In the genomic region with DNA sequence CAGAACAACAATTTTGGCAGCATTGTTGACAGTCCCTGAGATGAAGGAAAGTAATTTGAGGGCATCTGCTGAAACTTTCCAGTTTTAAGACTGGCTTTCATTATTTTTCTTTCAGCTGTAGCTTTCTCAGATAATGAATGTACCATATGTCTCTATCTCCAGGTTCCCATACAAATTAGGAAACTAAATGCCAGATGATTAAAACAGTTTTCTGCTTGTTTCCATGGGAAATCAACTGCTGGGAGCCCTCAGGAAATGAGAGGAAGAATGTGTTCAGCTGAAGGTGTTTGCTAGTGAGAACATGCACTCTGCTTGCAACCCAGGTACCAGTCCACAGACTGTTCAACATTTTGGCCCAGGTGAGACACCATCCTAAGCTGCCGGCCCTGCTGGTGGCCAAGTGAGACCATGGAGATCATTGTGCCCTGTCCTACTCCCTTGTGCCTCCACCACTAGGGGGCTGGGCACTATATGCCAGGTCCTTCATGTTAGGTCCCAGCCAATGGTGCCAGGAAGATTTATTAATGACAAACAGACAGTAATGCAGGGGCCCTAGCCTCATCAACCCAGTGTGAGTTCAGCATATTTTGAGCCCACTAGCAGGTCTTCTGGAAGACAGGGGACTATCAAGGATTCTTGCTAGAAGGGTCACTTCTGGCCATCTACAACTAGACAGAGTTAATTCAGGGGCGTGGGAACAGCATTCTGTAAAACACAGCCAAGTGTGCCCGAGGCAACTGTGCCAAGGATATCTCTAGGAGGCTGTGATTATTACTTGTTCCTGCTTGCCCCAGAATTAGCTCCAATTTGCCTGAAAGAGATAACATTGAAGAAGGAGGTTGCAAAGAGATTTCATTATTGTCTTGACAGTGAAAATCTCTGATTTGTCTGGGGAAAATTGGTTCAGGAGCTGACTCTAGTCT, we compare ENCODE assay signal across 8 cellular contexts. TPM values are rescaled to one million over a fixed set of nuclear protein-coding genes. Genes with fewer than 3 reads are reported as not detected.
DNase-seq lines count a peak whose midpoint lies in the region; ATAC-seq and TF ChIP-seq lines count a peak whose summit lies in the region.

No MANE protein-coding gene starts in this region.

- peaks cover 43% of the 10 kb centered on the region for H3K36me3 Mint-ChIP-seq in activated naive CD8-positive, alpha-beta T cell treated with anti-CD3 and anti-CD28 coated beads, Interleukin-2, amount 50 U/mL, for 24 hours (ENCODE audit: low read depth)

- H3K79me2 ChIP-seq in HCT116 (ENCODE audit: insufficient read depth, low read length) = no peaks in the 10 kb centered on the region

- RAD21 ChIA-PET in HCT116 (lab: Charles Lee; ENCODE audit: low non-redundant PET in 1 of 2, low total read pairs in 2 of 2, uncharacterized antibody in 2 of 2, unreplicated experiment in 2 of 2) = no interaction called here

- H3K4me3 ChIP-seq in HCT116 (replicated peaks in 1 of 2; ENCODE audit: low read depth in 1 of 2, low read length in 2 of 2) (no peak overlapping the region), vagina (no peak overlapping the region)

- intact Hi-C loops in HCT116 (cut with micrococcal nuclease) (no loop called here), vagina (cut with DNase I) (no loop called here)

- H3K27me3 Mint-ChIP-seq in activated naive CD8-positive, alpha-beta T cell treated with anti-CD3 and anti-CD28 coated beads, Interleukin-2, amount 50 U/mL, for 24 hours = no peaks in the 10 kb centered on the region

- peaks cover 70% of the 10 kb centered on the region for H3K4me1 Mint-ChIP-seq in activated naive CD8-positive, alpha-beta T cell treated with anti-CD3 and anti-CD28 coated beads, Interleukin-2, amount 50 U/mL, for 24 hours

- peaks cover 16% of the 10 kb centered on the region for H3K9me3 Mint-ChIP-seq in activated naive CD8-positive, alpha-beta T cell treated with anti-CD3 and anti-CD28 coated beads, Interleukin-2, amount 50 U/mL, for 24 hours

- no peaks in the 10 kb centered on the region for H4K20me1 ChIP-seq in HCT116 (ENCODE audit: insufficient read depth)

- no peak overlapping the region for H3K27ac Mint-ChIP-seq in activated naive CD8-positive, alpha-beta T cell treated with anti-CD3 and anti-CD28 coated beads, Interleukin-2, amount 50 U/mL, for 24 hours

- peak; percentile 97 for ATAC-seq in HCT116
- ATAC-seq in activated naive CD8-positive, alpha-beta T cell treated with anti-CD3 and anti-CD28 coated beads, Interleukin-2, amount 50 U/mL, for 24 hours = no peak
- ATAC-seq in left lobe of liver = peak; percentile 51
- ATAC-seq in HG02840 (IDR thresholded peaks at IDR 0.05; ENCODE audit: low FRiP score, unreplicated experiment) = no peak

- BruUV-seq in HCT116 (replicated peaks; lab: Mats Ljungman, UMichigan) = no TSS peak

- POLR2A ChIA-PET in HCT116 (lab: Charles Lee) = no interaction called here

- H3K4me1 ChIP-seq in HCT116 (ENCODE audit: control insufficient read depth in 1 of 2, insufficient read depth in 2 of 2, low read length in 2 of 2) = no peaks in the 10 kb centered on the region
- H3K4me1 ChIP-seq in vagina = no peaks in the 10 kb centered on the region

- no peak overlapping the region for H2AFZ ChIP-seq in HCT116 (ENCODE audit: low read depth, low read length, poor library complexity, severe bottlenecking)

- TF ChIP-seq RAD21 in HCT116 (IDR thresholded peaks at IDR 0.05; ENCODE audit: low read depth) = peak; percentile 2; the same call in 1 of the 2 replicates

- no peaks in the 10 kb centered on the region for H3K9me2 ChIP-seq in HCT116 (ENCODE audit: insufficient read depth)

- no peak overlapping the region for H3K9ac ChIP-seq in HCT116 (ENCODE audit: low read length)

- H3K27me3 ChIP-seq in HCT116 (ENCODE audit: insufficient read depth, low read length) = no peaks in the 10 kb centered on the region
- H3K27me3 ChIP-seq in vagina = no peaks in the 10 kb centered on the region

- DNase-seq in HCT116 (ENCODE audit: low read depth, low spot score) = peak; percentile 27
- peak; percentile 38 for DNase-seq in activated naive CD8-positive, alpha-beta T cell treated with anti-CD3 and anti-CD28 coated beads, Interleukin-2, amount 50 U/mL, for 24 hours
- DNase-seq in left lobe of liver (ENCODE audit: low spot score) = no peak
- no peak for DNase-seq in NCI-H524 (lab: John Stamatoyannopoulos, UW)
- no peak for DNase-seq in DMS153 treated with DMSO at 0.1 percent for 48 hours (lab: John Stamatoyannopoulos, UW; ENCODE audit: unreplicated experiment)
- no peak for DNase-seq in vagina (ENCODE audit: extremely low spot score in 2 of 2)

- no peak overlapping the region for H3K27ac ChIP-seq in C4-2B
- no peak overlapping the region for H3K27ac ChIP-seq in HCT116 (ENCODE audit: low read depth, low read length)
- no peak overlapping the region for H3K27ac ChIP-seq in vagina

- TF ChIP-seq CTCF in C4-2B (conservative IDR thresholded peaks at IDR 0.05) (peak; percentile 63), HCT116 (IDR thresholded peaks at IDR 0.05 in 2 of 3, conservative IDR thresholded peaks at IDR 0.05 in 1 of 3; ENCODE audit: borderline replicate concordance in 1 of 3, insufficient read depth in 1 of 3, low read depth in 2 of 3, low read length in 2 of 3) (peak in 2 of 3 experiments; percentile 54 to 69; a peak in 4 of 6 replicates), vagina (IDR thresholded peaks at IDR 0.05) (no peak)

- peaks cover 0 to 10% of the 10 kb centered on the region in 2 experiments; a peak in 2 of 4 replicates for H3K9me3 ChIP-seq in HCT116 (ENCODE audit: control insufficient read depth in 1 of 2, insufficient read depth in 1 of 2, low read depth in 1 of 2, low read length in 2 of 2)
- H3K9me3 ChIP-seq in vagina = no peaks in the 10 kb centered on the region

- no peak overlapping the region for H3K4me3 Mint-ChIP-seq in activated naive CD8-positive, alpha-beta T cell treated with anti-CD3 and anti-CD28 coated beads, Interleukin-2, amount 50 U/mL, for 24 hours

- peaks cover 0 to 9% of the 10 kb centered on the region in 2 experiments; a peak in 1 of 4 replicates for H3K36me3 ChIP-seq in HCT116 (ENCODE audit: control insufficient read depth in 1 of 2, insufficient read depth in 2 of 2, low read length in 2 of 2)
- no peaks in the 10 kb centered on the region for H3K36me3 ChIP-seq in vagina

- TF ChIP-seq POLR2A in HCT116 (IDR thresholded peaks at IDR 0.05; ENCODE audit: borderline replicate concordance, extremely low read depth, insufficient read depth, insufficient read length) (no peak), vagina (IDR thresholded peaks at IDR 0.05) (no peak)

- no peak overlapping the region for H3K4me2 ChIP-seq in HCT116 (ENCODE audit: low read length)

- CTCF ChIA-PET in HCT116 (lab: Charles Lee) = interaction anchor here (1.4 to 1.6 kb wide), 2 partner anchors 14 to 17 kb away, joined by 3 to 4 read pairs; a partner anchor contains a TSS

TF ChIP-seq in HCT116, 20 proteins besides CTCF, POLR2A, EP300 and RAD21:
- TF ChIP-seq, protein P1, sequence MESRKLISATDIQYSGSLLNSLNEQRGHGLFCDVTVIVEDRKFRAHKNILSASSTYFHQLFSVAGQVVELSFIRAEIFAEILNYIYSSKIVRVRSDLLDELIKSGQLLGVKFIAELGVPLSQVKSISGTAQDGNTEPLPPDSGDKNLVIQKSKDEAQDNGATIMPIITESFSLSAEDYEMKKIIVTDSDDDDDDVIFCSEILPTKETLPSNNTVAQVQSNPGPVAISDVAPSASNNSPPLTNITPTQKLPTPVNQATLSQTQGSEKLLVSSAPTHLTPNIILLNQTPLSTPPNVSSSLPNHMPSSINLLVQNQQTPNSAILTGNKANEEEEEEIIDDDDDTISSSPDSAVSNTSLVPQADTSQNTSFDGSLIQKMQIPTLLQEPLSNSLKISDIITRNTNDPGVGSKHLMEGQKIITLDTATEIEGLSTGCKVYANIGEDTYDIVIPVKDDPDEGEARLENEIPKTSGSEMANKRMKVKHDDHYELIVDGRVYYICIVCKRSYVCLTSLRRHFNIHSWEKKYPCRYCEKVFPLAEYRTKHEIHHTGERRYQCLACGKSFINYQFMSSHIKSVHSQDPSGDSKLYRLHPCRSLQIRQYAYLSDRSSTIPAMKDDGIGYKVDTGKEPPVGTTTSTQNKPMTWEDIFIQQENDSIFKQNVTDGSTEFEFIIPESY (IDR thresholded peaks at IDR 0.05; ENCODE audit: extremely low read depth, insufficient replicate concordance, low read length) = no peak
- no peak for TF ChIP-seq ZFX (IDR thresholded peaks at IDR 0.05)
- no peak for TF ChIP-seq ZNF274 (IDR thresholded peaks at IDR 0.05; ENCODE audit: low read depth, low read length)
- no peak for TF ChIP-seq CBX3 (IDR thresholded peaks at IDR 0.05; ENCODE audit: low read depth)
- TF ChIP-seq TCF7L2 (IDR thresholded peaks at IDR 0.05; ENCODE audit: borderline replicate concordance, extremely low read depth, insufficient read depth, insufficient read length) = no peak
- no peak for TF ChIP-seq EGR1 (IDR thresholded peaks at IDR 0.05; ENCODE audit: low read depth)
- TF ChIP-seq SIN3A (IDR thresholded peaks at IDR 0.05; ENCODE audit: low read depth) = no peak
- TF ChIP-seq SRF (IDR thresholded peaks at IDR 0.05; ENCODE audit: low read depth) = no peak
- no peak for TF ChIP-seq YY1 (IDR thresholded peaks at IDR 0.05; ENCODE audit: extremely low read depth, insufficient replicate concordance, low read depth, low read length)
- TF ChIP-seq, protein P2, sequence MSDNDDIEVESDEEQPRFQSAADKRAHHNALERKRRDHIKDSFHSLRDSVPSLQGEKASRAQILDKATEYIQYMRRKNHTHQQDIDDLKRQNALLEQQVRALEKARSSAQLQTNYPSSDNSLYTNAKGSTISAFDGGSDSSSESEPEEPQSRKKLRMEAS (IDR thresholded peaks at IDR 0.05) = no peak
- TF ChIP-seq FOSL1 (IDR thresholded peaks at IDR 0.05; ENCODE audit: low read depth) = no peak
TF ChIP-seq in HCT116: peak in this region for 0.

RNA-seq across cellular contexts. Expression of a gene that starts 17.0 kb away (rescaled TPM):
- total RNA-seq in HCT116 (2021; ENCODE audit: unreplicated experiment) (8.4 TPM), left lobe of liver (0.73 TPM), vagina (5.4 TPM)
- 1.7 and 2.2 TPM in 2 replicates for polyA plus RNA-seq in HCT116 (2012)

Comparison
In these comparisons a context has a peak if more than half of its experiments do, and no peak if none do; other contexts are left out.
1. CTCF ChIP-seq: peak in C4-2B (single experiment) and HCT116 (2 of 3); none in vagina (0 of 3).
2. ATAC-seq: peak in HCT116 (single experiment) and left lobe of liver (single experiment); none in activated naive CD8-positive, alpha-beta T cell treated with anti-CD3 and anti-CD28 coated beads, Interleukin-2, amount 50 U/mL, for 24 hours (single experiment) and HG02840 (single experiment).
3. DNase-seq: peak in HCT116 (single experiment) and activated naive CD8-positive, alpha-beta T cell treated with anti-CD3 and anti-CD28 coated beads, Interleukin-2, amount 50 U/mL, for 24 hours (single experiment); none in left lobe of liver (single experiment), NCI-H524 (0 of 2), DMS153 treated with DMSO at 0.1 percent for 48 hours (single experiment) and vagina (0 of 2).